ENCODE assay signal across 2 cellular contexts in genomic region chr9:123972618-123973017, GRCh38.
TF ChIP-seq lines count a peak whose summit lies in the region.

No MANE protein-coding gene starts in this region.

TF ChIP-seq in WTC11, 78 proteins besides CTCF, POLR2A, EP300 and RAD21:
- TF ChIP-seq NFE2L1 (CRISPR knock-in tag; IDR thresholded peaks at IDR 0.05) (peak; percentile 43; the same call in 1 of the 2 replicates), ATF6 (CRISPR knock-in tag; IDR thresholded peaks at IDR 0.05) (no peak)

TF ChIP-seq in H1, 55 proteins besides CTCF, POLR2A, EP300 and RAD21:
- no peak for TF ChIP-seq CHD7 (IDR thresholded peaks at IDR 0.05; ENCODE audit: insufficient replicate concordance, low read length)
- TF ChIP-seq SAP30 (IDR thresholded peaks at IDR 0.05; ENCODE audit: insufficient read depth, insufficient replicate concordance, low read length) = no peak
- TF ChIP-seq ZNF274 (IDR thresholded peaks at IDR 0.05; ENCODE audit: borderline replicate concordance, extremely low read depth, low read length) = no peak
- no peak for TF ChIP-seq GABPA (IDR thresholded peaks at IDR 0.05; ENCODE audit: borderline replicate concordance, insufficient read depth, low read length)
- no peak for TF ChIP-seq FOSL1 (IDR thresholded peaks at IDR 0.05; ENCODE audit: insufficient read depth, low read depth, low read length)
- no peak for TF ChIP-seq TEAD4 (IDR thresholded peaks at IDR 0.05; ENCODE audit: low read depth, low read length)
- no peak for TF ChIP-seq BCL11A (IDR thresholded peaks at IDR 0.05; ENCODE audit: low read depth in 2 of 2, low read length in 2 of 2)
- no peak for TF ChIP-seq CHD2 (IDR thresholded peaks at IDR 0.05; ENCODE audit: low read length)
- TF ChIP-seq SP4 (IDR thresholded peaks at IDR 0.05; ENCODE audit: low read length) = no peak
- TF ChIP-seq SP1 (IDR thresholded peaks at IDR 0.05; ENCODE audit: low read depth, low read length) = no peak
- no peak for TF ChIP-seq SUZ12 (IDR thresholded peaks at IDR 0.05; ENCODE audit: low read length)
- no peak for TF ChIP-seq EGR1 (IDR thresholded peaks at IDR 0.05; ENCODE audit: borderline replicate concordance, low read depth, low read length)
